21 cellular contexts compared by ENCODE assay signal in genomic region chr6:42147138-42147562, GRCh38. TPM values are rescaled to one million over a fixed set of nuclear protein-coding genes. Genes with fewer than 3 reads are reported as not detected.
DNase-seq lines count a peak whose midpoint lies in the region; ATAC-seq and TF ChIP-seq lines count a peak whose summit lies in the region.
"Had no signal": no experiment of that assay in that cellular context is flagged by ENCODE, and none has a peak within 500 bp of the region (broad histone marks: within the 10 kb centered on the region; RNA-seq: fewer than 3 reads in every experiment).

No MANE protein-coding gene starts in this region.

- H3K18ac ChIP-seq in trophoblast cell (ENCODE audit: low read length) = no peak overlapping the region

- H3K27me3 ChIP-seq in colonic mucosa = peaks cover 2% of the 10 kb centered on the region
- no peaks in the 10 kb centered on the region for H3K27me3 ChIP-seq in trophoblast cell (ENCODE audit: insufficient read depth, low read length)
- H3K27me3 ChIP-seq in esophagus muscularis mucosa = peaks cover 0 to 40% (median 14%) of the 10 kb centered on the region in 4 donors

- H3K23ac ChIP-seq in trophoblast cell (ENCODE audit: low read length) = no peak overlapping the region

- H3K79me2 ChIP-seq in trophoblast cell (ENCODE audit: control insufficient read depth, insufficient read depth, low read length, poor library complexity) = peaks cover 5% of the 10 kb centered on the region

- no peak overlapping the region for H4K91ac ChIP-seq in trophoblast cell (ENCODE audit: low read depth, low read length)

- no peak for ATAC-seq in GM19395 (IDR thresholded peaks at IDR 0.05; ENCODE audit: unreplicated experiment)

- WGBS in trophoblast cell (ENCODE audit: extremely low coverage, insufficient coverage, insufficient read length) = no CpG with 5 or more reads among the region's 10 CpGs
- WGBS in esophagus muscularis mucosa = 89% methylated on average over 8 of the region's 10 CpGs

- no peak for TF ChIP-seq CTCF in HEK293 (tag by site-specific recombination; IDR thresholded peaks at IDR 0.05)
- TF ChIP-seq CTCF in RWPE1 (conservative IDR thresholded peaks at IDR 0.05; ENCODE audit: low read depth) = no peak
- no peak for TF ChIP-seq CTCF in colonic mucosa (IDR thresholded peaks at IDR 0.05)
- no peak for TF ChIP-seq CTCF in esophagus muscularis mucosa (IDR thresholded peaks at IDR 0.05)

- H3K27ac ChIP-seq in HEK293 (ENCODE audit: extremely low read depth, low read depth, low read length) (no peak overlapping the region), RWPE1 (peak overlapping the region; percentile 18; the same call in 1 of the 2 replicates), colonic mucosa (no peak overlapping the region), trophoblast cell (ENCODE audit: low read depth, low read length) (no peak overlapping the region), esophagus muscularis mucosa (replicated peaks in 1 of 4) (no peak overlapping the region)
- H3K27ac ChIP-seq: SK-N-MC had no signal

- H3K9me3 ChIP-seq in HEK293 (ENCODE audit: control insufficient read depth, insufficient read depth, low read depth, low read length) (no peaks in the 10 kb centered on the region), colonic mucosa (no peaks in the 10 kb centered on the region), trophoblast cell (ENCODE audit: insufficient read depth, low read depth, low read length) (no peaks in the 10 kb centered on the region), esophagus muscularis mucosa (no peaks in the 10 kb centered on the region)

- no peak overlapping the region for H3K14ac ChIP-seq in trophoblast cell (ENCODE audit: low read length)

- H2BK120ac ChIP-seq in trophoblast cell (ENCODE audit: insufficient read depth, low read length, poor library complexity) = no peak overlapping the region

- no peak overlapping the region for H3K4ac ChIP-seq in trophoblast cell (ENCODE audit: low read depth, low read length)

- H4K8ac ChIP-seq in trophoblast cell (ENCODE audit: low read depth, low read length) = no peak overlapping the region

- no peak for DNase-seq in RWPE1 (ENCODE audit: low spot score)
- DNase-seq in colonic mucosa = peak; percentile 66
- peak; percentile 55 to 67 for DNase-seq in trophoblast cell
- DNase-seq in central memory CD4-positive, alpha-beta T cell = no peak
- DNase-seq in esophagus muscularis mucosa (ENCODE audit: extremely low spot score) = no peak
- DNase-seq in EL = no peak
- DNase-seq: CD4-positive, alpha-beta T cell; COR-L47; DMS79; H7; HFFc6; NCI-H1092 treated with DMSO at 0.1 percent for 48 hours; NCI-H1436 treated with DMSO at 0.1 percent for 48 hours; NCI-H2029 treated with DMSO at 0.1 percent for 48 hours; NCI-H524 treated with DMSO at 0.1 percent for 48 hours; NCI-H82; Right ventricle myocardium superior had no signal

- no peak overlapping the region for H4K12ac ChIP-seq in trophoblast cell (ENCODE audit: low read depth, low read length)

- H2BK12ac ChIP-seq in trophoblast cell (ENCODE audit: low read length) = no peak overlapping the region

- peaks cover 6% of the 10 kb centered on the region for H3K4me1 ChIP-seq in HEK293 (ENCODE audit: control insufficient read depth, insufficient read depth, low read length)
- no peaks in the 10 kb centered on the region for H3K4me1 ChIP-seq in colonic mucosa
- peaks cover 4% of the 10 kb centered on the region in 2 experiments for H3K4me1 ChIP-seq in trophoblast cell (ENCODE audit: control insufficient read depth in 1 of 2, insufficient read depth in 2 of 2, low read length in 2 of 2)
- peaks cover 6 to 9% (median 8%) of the 10 kb centered on the region in 4 donors for H3K4me1 ChIP-seq in esophagus muscularis mucosa

- no peak for TF ChIP-seq POLR2A in esophagus muscularis mucosa (IDR thresholded peaks at IDR 0.05; ENCODE audit: low read depth)

- H3K4me3 ChIP-seq in HEK293 (ENCODE audit: low read depth, low read length) (no peak overlapping the region), colonic mucosa (no peak overlapping the region), trophoblast cell (ENCODE audit: low read depth, low read length) (no peak overlapping the region), esophagus muscularis mucosa (no peak overlapping the region)
- H3K4me3 ChIP-seq: SK-N-MC had no signal

- H2AK5ac ChIP-seq in trophoblast cell (ENCODE audit: low read length) = no peak overlapping the region

- CTCF ChIA-PET in HEK293 (lab: Yijun Ruan, JAX) (interaction anchor here (0.6 to 1.4 kb wide), 5 partner anchors 20 to 757 kb away, joined by 3 to 4 read pairs (median 3); no protein-coding TSS in a partner anchor), RWPE1 (lab: Yijun Ruan, JAX) (no interaction called here)

- POLR2A ChIA-PET in HEK293 (lab: Yijun Ruan, JAX) = interaction anchor here (0.8 to 1.0 kb wide), 2 partner anchors 99 to 365 kb away, joined by 3 read pairs; no protein-coding TSS in a partner anchor
- POLR2A ChIA-PET in RWPE1 (lab: Yijun Ruan, JAX; ENCODE audit: low non-redundant PET) = no interaction called here

- H3K36me3 ChIP-seq in HEK293 (ENCODE audit: control insufficient read depth in 2 of 2, insufficient read depth in 1 of 2, low read length in 2 of 2) = no peaks in the 10 kb centered on the region
- H3K36me3 ChIP-seq in colonic mucosa = no peaks in the 10 kb centered on the region
- H3K36me3 ChIP-seq in trophoblast cell (ENCODE audit: control insufficient read depth in 1 of 2, insufficient read depth in 2 of 2, low read length in 2 of 2) = no peaks in the 10 kb centered on the region
- no peaks in the 10 kb centered on the region for H3K36me3 ChIP-seq in esophagus muscularis mucosa

- H3K4me2 ChIP-seq in trophoblast cell (ENCODE audit: low read length) = no peak overlapping the region

- TF ChIP-seq EP300 in esophagus muscularis mucosa (IDR thresholded peaks at IDR 0.05) = no peak

- H2AFZ ChIP-seq in trophoblast cell (ENCODE audit: insufficient read depth, low read length, poor library complexity) = no peak overlapping the region

- no peak overlapping the region for H2BK5ac ChIP-seq in trophoblast cell (ENCODE audit: low read depth, low read length, poor library complexity)

- intact Hi-C loops in colonic mucosa (cut with DNase I) = no loop called here
- intact Hi-C loops in esophagus muscularis mucosa (cut with DNase I) = no loop called here

- no peak overlapping the region for H3K9ac ChIP-seq in colonic mucosa (ENCODE audit: low read depth in 2 of 2, low read length in 2 of 2)
- H3K9ac ChIP-seq in trophoblast cell (ENCODE audit: low read length) = no peak overlapping the region

- peaks cover 6% of the 10 kb centered on the region for H3K79me1 ChIP-seq in trophoblast cell (ENCODE audit: low read length)

TF ChIP-seq in HEK293, 187 proteins besides CTCF, POLR2A, EP300 and RAD21 (continues in another document):
- peak; percentile 88 for TF ChIP-seq ZXDB (tag by site-specific recombination; IDR thresholded peaks at IDR 0.05)
- TF ChIP-seq ZNF692 (tag by site-specific recombination; IDR thresholded peaks at IDR 0.05) = peak; percentile 58; the same call in 1 of the 2 replicates
- peak; percentile 81 for TF ChIP-seq ZNF366 (tag by site-specific recombination; conservative IDR thresholded peaks at IDR 0.05)
- TF ChIP-seq IKZF3 (tag by site-specific recombination; IDR thresholded peaks at IDR 0.05) = peak; percentile 71
- TF ChIP-seq OSR2 (tag by site-specific recombination; IDR thresholded peaks at IDR 0.05) = peak; percentile 95
- no peak for TF ChIP-seq ZNF433 (tag by site-specific recombination; IDR thresholded peaks at IDR 0.05; ENCODE audit: low read depth)
- peak; percentile 34; the same call in 1 of the 2 replicates for TF ChIP-seq PATZ1 (tag by site-specific recombination; IDR thresholded peaks at IDR 0.05)
- TF ChIP-seq ZNF175 (tag by site-specific recombination; IDR thresholded peaks at IDR 0.05) = no peak
- TF ChIP-seq SP3 (tag by site-specific recombination; IDR thresholded peaks at IDR 0.05) = 0 out of 2 replicates have a peak, but pooled peaks have one; percentile 12
- TF ChIP-seq ZNF16 (tag by site-specific recombination; IDR thresholded peaks at IDR 0.05; ENCODE audit: low read depth) = no peak
- no peak for TF ChIP-seq YY1 (tag by site-specific recombination; IDR thresholded peaks at IDR 0.05)
- no peak for TF ChIP-seq ZBTB21 (tag by site-specific recombination; IDR thresholded peaks at IDR 0.05)
- peak; percentile 41; the same call in 1 of the 2 replicates for TF ChIP-seq MZF1 (tag by site-specific recombination; IDR thresholded peaks at IDR 0.05; ENCODE audit: borderline replicate concordance)

RNA-seq across cellular contexts. Expression of gene C6orf132, which starts 4.7 kb away (rescaled TPM):
- total RNA-seq in colonic mucosa = 10 to 100 TPM; 35.1 to 42.3 TPM
- 12.8 and 13.7 TPM in 2 replicates for polyA plus RNA-seq in trophoblast cell (2013)
- 1 to 10 TPM in 3 of 4 donors, under 1 TPM in 1; 0.83 to 2.1 (median 1.6) TPM for total RNA-seq in esophagus muscularis mucosa
- total RNA-seq: CD4-positive, alpha-beta T cell had no signal

RNA-seq across cellular contexts. Expression of gene GUCA1A, which starts 26.0 kb away (rescaled TPM):
- total RNA-seq in colonic mucosa (not detected), esophagus muscularis mucosa (not detected)
- 1.2 and 1.7 TPM in 2 replicates for polyA plus RNA-seq in trophoblast cell (2013)
- total RNA-seq: CD4-positive, alpha-beta T cell; HFFc6; OCI-LY7; Right ventricle myocardium superior had no signal

RNA-seq across cellular contexts. Expression of gene GUCA1B, which starts 47.6 kb away (rescaled TPM):
- 1 to 10 TPM in 1 of 2 donors, under 1 TPM in 1; 0.80 to 1.4 TPM for total RNA-seq in colonic mucosa
- polyA plus RNA-seq in trophoblast cell (2013) = 0.32 and 0.42 TPM in 2 replicates
- total RNA-seq in esophagus muscularis mucosa = under 1 TPM in 2 of 4 donors, not detected in 2; 0.83 to 0.86 TPM

Comparison
In these comparisons a context has a peak if more than half of its experiments do, and no peak if none do; other contexts are left out.
1. DNase-seq: peak in colonic mucosa (single experiment) and trophoblast cell (2 of 2); none in RWPE1 (single experiment), central memory CD4-positive, alpha-beta T cell (single experiment), esophagus muscularis mucosa (single experiment) and EL (single experiment).
2. RNA of gene C6orf132, which starts 4.7 kb away (total RNA-seq): 35.1 to 42.3 TPM in colonic mucosa; 0.83 to 2.1 TPM in esophagus muscularis mucosa; every median in the first group is over 10 times any median in the second.